ENCODE assay signal across 1 cellular context in the genomic region with DNA sequence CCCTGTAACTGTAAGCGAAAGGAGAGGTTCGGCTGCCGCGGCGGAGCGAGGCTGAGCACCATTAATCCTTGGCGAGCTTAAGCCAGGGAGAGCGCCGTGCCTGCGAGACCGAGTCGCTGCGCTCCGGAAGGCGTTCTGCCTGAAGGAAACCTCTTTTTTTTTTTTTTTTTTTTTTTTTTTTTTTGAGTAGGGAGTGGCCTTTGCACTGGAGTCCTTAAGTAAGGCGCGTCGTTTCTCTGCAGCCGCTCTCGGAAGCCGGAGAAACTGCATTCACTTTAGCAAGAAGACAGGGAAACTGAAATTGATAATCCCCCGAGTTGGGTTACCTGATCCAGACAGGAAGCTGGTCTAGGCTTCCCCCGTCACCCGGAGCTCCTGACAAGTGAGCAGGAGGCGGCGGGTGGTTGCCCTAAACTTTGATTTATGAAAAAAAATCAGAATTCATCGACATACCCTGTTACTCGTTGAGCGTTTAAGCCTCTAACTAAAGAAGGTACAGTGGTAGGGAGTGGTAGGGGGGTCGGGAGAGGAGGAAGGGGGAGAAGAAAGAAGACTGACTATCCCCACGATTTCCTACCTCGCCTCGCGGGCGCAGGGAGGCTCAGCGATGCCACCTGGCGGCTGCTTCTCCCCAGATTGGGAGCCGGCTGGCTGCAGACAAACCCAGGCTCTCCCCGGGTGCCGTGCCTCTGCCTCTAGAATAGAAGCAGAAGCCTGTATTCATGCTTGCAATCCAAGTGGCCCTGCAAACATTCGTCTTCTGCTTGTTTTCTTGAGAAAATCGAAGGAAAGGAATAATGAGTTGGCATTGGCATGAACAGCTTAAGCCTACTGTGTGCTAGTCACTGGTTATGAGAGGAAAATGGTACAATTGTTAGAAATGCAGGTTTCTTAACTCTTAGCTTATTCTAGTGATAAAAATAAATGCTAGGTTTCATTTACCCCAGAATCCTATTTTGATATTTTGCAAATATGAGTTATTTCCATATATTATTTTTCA.
A peak's percentile ranks its signal among the peaks of the same experiment; 100 is the strongest.
TF ChIP-seq lines count a peak whose summit lies in the region.

No MANE protein-coding gene starts in this region.

TF ChIP-seq in K562, 482 proteins besides CTCF, POLR2A, EP300 and RAD21 (continued from another document and continues in another):
- TF ChIP-seq, protein P1, sequence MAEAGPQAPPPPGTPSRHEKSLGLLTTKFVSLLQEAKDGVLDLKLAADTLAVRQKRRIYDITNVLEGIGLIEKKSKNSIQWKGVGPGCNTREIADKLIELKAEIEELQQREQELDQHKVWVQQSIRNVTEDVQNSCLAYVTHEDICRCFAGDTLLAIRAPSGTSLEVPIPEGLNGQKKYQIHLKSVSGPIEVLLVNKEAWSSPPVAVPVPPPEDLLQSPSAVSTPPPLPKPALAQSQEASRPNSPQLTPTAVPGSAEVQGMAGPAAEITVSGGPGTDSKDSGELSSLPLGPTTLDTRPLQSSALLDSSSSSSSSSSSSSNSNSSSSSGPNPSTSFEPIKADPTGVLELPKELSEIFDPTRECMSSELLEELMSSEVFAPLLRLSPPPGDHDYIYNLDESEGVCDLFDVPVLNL (CRISPR knock-in tag; IDR thresholded peaks at IDR 0.05; ENCODE audit: low read depth): no peak
- TF ChIP-seq PYGO2 (tag; IDR thresholded peaks at IDR 0.05) (no peak), ARID1B (IDR thresholded peaks at IDR 0.05) (no peak), ZNF449 (CRISPR knock-in tag; IDR thresholded peaks at IDR 0.05) (no peak), ZNF184 (CRISPR knock-in tag; IDR thresholded peaks at IDR 0.05) (no peak), HNRNPH1 (optimal IDR thresholded peaks at IDR 0.05; ENCODE audit: low read depth, low read length) (no peak), DEAF1 (CRISPR knock-in tag; IDR thresholded peaks at IDR 0.05) (peak; percentile 64), NR2C2 (CRISPR knock-in tag; IDR thresholded peaks at IDR 0.05) (no peak), NR2C2 (tag; IDR thresholded peaks at IDR 0.05) (peak; percentile 46; the same call in 1 of the 2 replicates), ZNF766 (CRISPR knock-in tag; conservative IDR thresholded peaks at IDR 0.05) (peak; percentile 90), FOXO4 (CRISPR knock-in tag; IDR thresholded peaks at IDR 0.05) (no peak), SIN3A (IDR thresholded peaks at IDR 0.05; ENCODE audit: borderline replicate concordance in 2 of 2, control insufficient read depth in 1 of 2, low read depth in 2 of 2, low read length in 2 of 2) (no peak), MAFK (IDR thresholded peaks at IDR 0.05; ENCODE audit: low read length) (no peak), TCF7L2 (IDR thresholded peaks at IDR 0.05; ENCODE audit: low read depth, low read length) (no peak), ZNF561 (CRISPR knock-in tag; conservative IDR thresholded peaks at IDR 0.05) (no peak), MYNN (IDR thresholded peaks at IDR 0.05) (no peak), MYNN (CRISPR knock-in tag; IDR thresholded peaks at IDR 0.05) (no peak), ARID4B (CRISPR knock-in tag; IDR thresholded peaks at IDR 0.05) (no peak), BACH1 (tag; IDR thresholded peaks at IDR 0.05) (no peak), NR2C1 (IDR thresholded peaks at IDR 0.05) (no peak), NR2C1 (tag; IDR thresholded peaks at IDR 0.05) (no peak), ZNF785 (CRISPR knock-in tag; IDR thresholded peaks at IDR 0.05) (no peak), PCBP2 (IDR thresholded peaks at IDR 0.05; ENCODE audit: low read depth, low read length, poor library complexity, severe bottlenecking) (no peak), ARNT (IDR thresholded peaks at IDR 0.05) (no peak), MAZ (CRISPR knock-in tag; conservative IDR thresholded peaks at IDR 0.05 in 1 of 2, IDR thresholded peaks at IDR 0.05 in 1 of 2) (peak in 1 of 2 experiments; percentile 57; a peak in 1 of 4 replicates)
- TF ChIP-seq, protein P2, sequence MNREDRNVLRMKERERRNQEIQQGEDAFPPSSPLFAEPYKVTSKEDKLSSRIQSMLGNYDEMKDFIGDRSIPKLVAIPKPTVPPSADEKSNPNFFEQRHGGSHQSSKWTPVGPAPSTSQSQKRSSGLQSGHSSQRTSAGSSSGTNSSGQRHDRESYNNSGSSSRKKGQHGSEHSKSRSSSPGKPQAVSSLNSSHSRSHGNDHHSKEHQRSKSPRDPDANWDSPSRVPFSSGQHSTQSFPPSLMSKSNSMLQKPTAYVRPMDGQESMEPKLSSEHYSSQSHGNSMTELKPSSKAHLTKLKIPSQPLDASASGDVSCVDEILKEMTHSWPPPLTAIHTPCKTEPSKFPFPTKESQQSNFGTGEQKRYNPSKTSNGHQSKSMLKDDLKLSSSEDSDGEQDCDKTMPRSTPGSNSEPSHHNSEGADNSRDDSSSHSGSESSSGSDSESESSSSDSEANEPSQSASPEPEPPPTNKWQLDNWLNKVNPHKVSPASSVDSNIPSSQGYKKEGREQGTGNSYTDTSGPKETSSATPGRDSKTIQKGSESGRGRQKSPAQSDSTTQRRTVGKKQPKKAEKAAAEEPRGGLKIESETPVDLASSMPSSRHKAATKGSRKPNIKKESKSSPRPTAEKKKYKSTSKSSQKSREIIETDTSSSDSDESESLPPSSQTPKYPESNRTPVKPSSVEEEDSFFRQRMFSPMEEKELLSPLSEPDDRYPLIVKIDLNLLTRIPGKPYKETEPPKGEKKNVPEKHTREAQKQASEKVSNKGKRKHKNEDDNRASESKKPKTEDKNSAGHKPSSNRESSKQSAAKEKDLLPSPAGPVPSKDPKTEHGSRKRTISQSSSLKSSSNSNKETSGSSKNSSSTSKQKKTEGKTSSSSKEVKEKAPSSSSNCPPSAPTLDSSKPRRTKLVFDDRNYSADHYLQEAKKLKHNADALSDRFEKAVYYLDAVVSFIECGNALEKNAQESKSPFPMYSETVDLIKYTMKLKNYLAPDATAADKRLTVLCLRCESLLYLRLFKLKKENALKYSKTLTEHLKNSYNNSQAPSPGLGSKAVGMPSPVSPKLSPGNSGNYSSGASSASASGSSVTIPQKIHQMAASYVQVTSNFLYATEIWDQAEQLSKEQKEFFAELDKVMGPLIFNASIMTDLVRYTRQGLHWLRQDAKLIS (CRISPR knock-in tag; IDR thresholded peaks at IDR 0.05): no peak
- TF ChIP-seq, protein P3, sequence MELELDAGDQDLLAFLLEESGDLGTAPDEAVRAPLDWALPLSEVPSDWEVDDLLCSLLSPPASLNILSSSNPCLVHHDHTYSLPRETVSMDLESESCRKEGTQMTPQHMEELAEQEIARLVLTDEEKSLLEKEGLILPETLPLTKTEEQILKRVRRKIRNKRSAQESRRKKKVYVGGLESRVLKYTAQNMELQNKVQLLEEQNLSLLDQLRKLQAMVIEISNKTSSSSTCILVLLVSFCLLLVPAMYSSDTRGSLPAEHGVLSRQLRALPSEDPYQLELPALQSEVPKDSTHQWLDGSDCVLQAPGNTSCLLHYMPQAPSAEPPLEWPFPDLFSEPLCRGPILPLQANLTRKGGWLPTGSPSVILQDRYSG (tag; conservative IDR thresholded peaks at IDR 0.05; ENCODE audit: low read depth): no peak
- TF ChIP-seq, protein P4, sequence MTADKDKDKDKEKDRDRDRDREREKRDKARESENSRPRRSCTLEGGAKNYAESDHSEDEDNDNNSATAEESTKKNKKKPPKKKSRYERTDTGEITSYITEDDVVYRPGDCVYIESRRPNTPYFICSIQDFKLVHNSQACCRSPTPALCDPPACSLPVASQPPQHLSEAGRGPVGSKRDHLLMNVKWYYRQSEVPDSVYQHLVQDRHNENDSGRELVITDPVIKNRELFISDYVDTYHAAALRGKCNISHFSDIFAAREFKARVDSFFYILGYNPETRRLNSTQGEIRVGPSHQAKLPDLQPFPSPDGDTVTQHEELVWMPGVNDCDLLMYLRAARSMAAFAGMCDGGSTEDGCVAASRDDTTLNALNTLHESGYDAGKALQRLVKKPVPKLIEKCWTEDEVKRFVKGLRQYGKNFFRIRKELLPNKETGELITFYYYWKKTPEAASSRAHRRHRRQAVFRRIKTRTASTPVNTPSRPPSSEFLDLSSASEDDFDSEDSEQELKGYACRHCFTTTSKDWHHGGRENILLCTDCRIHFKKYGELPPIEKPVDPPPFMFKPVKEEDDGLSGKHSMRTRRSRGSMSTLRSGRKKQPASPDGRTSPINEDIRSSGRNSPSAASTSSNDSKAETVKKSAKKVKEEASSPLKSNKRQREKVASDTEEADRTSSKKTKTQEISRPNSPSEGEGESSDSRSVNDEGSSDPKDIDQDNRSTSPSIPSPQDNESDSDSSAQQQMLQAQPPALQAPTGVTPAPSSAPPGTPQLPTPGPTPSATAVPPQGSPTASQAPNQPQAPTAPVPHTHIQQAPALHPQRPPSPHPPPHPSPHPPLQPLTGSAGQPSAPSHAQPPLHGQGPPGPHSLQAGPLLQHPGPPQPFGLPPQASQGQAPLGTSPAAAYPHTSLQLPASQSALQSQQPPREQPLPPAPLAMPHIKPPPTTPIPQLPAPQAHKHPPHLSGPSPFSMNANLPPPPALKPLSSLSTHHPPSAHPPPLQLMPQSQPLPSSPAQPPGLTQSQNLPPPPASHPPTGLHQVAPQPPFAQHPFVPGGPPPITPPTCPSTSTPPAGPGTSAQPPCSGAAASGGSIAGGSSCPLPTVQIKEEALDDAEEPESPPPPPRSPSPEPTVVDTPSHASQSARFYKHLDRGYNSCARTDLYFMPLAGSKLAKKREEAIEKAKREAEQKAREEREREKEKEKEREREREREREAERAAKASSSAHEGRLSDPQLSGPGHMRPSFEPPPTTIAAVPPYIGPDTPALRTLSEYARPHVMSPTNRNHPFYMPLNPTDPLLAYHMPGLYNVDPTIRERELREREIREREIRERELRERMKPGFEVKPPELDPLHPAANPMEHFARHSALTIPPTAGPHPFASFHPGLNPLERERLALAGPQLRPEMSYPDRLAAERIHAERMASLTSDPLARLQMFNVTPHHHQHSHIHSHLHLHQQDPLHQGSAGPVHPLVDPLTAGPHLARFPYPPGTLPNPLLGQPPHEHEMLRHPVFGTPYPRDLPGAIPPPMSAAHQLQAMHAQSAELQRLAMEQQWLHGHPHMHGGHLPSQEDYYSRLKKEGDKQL (CRISPR knock-in tag; IDR thresholded peaks at IDR 0.05; ENCODE audit: borderline replicate concordance): no peak
